Comparison of ENCODE assay signal across 34 cellular contexts in genomic region chr2:172635548-172635947, GRCh38.
"Had no signal": no experiment of that assay in that cellular context is flagged by ENCODE, and none has a peak within 500 bp of the region (broad histone marks: within the 10 kb centered on the region; RNA-seq: fewer than 3 reads in every experiment).

No MANE protein-coding gene starts in this region.

- DNase-seq: activated B cell treated with CpG ODN at 0.5 μM for 24 hours; activated CD4-positive, alpha-beta memory T cell treated with anti-CD3 and anti-CD28 coated beads for 36 hours; activated CD4-positive, alpha-beta T cell treated with anti-CD3 and anti-CD28 coated beads for 4 hours; activated CD4-positive, alpha-beta T cell treated with anti-CD3 and anti-CD28 coated beads, Interleukin-2, amount 10 ng/mL, durations not matched to agents 24 days and 14 days; activated CD4-positive, alpha-beta T cell treated with anti-CD3 and anti-CD28 coated beads, Interleukin-2, amount 50 U/mL, for 1 hour; activated CD4-positive, alpha-beta T cell treated with anti-CD3 and anti-CD28 coated beads, Interleukin-2, amount 50 U/mL, for 4 hours; activated CD4-positive, CD25-positive, alpha-beta regulatory T cell treated with anti-CD3 and anti-CD28 coated beads, Interleukin-2, amount 50 U/mL, for 72 hours; activated CD8-positive, alpha-beta memory T cell treated with anti-CD3 and anti-CD28 coated beads, Interleukin-2, amount 50 U/mL, for 4 hours; activated CD8-positive, alpha-beta T cell treated with anti-CD3 and anti-CD28 coated beads for 36 hours; activated gamma-delta T cell; activated naive CD4-positive, alpha-beta T cell treated with anti-CD3 and anti-CD28 coated beads, Interleukin-2, amount 10 ng/mL, durations not matched to agents 7 days and 5 days; activated naive CD4-positive, alpha-beta T cell treated with Interleukin-2 at 50 U/mL for 16 hours; activated naive CD8-positive, alpha-beta T cell treated with anti-CD3 and anti-CD28 coated beads, Interleukin-2, amount 10 ng/mL, durations not matched to agents 7 days and 5 days; activated naive CD8-positive, alpha-beta T cell treated with anti-CD3 and anti-CD28 coated beads, Interleukin-2, amount 50 U/mL, for 24 hours; activated T-cell treated with anti-CD3 and anti-CD28 coated beads for 4 hours; activated T-cell treated with anti-CD3 and anti-CD28 coated beads, Interleukin-2, amount 50 U/mL, for 1 hour; activated T-cell treated with anti-CD3 and anti-CD28 coated beads, Interleukin-2, amount 50 U/mL, for 4 hours; activated T-cell treated with anti-CD3 and anti-CD28 coated beads, Interleukin-2, amount 50 U/mL, for 72 hours; amygdala; anterior cingulate cortex; central memory CD4-positive, alpha-beta T cell; T-helper 1 cell; T-helper 2 cell; T-helper 9 cell; WERI-Rb-1 had no signal

- H3K27me3 ChIP-seq: ascending aorta had no signal

- H3K9me3 ChIP-seq: ascending aorta had no signal

- H3K36me3 Mint-ChIP-seq: activated CD4-positive, alpha-beta memory T cell treated with anti-CD3 and anti-CD28 coated beads for 36 hours had no signal

- H3K4me1 Mint-ChIP-seq: activated B cell treated with CpG ODN at 0.5 μM for 24 hours; activated naive CD4-positive, alpha-beta T cell treated with anti-CD3 and anti-CD28 coated beads, Interleukin-2, amount 10 ng/mL, durations not matched to agents 7 days and 5 days; brain had no signal

- H3K4me3 ChIP-seq: ascending aorta had no signal

- FAIRE-seq: TTC549 had no signal

- H3K36me3 ChIP-seq: ascending aorta, WERI-Rb-1 had no signal

- H3K27me3 Mint-ChIP-seq: activated B cell treated with CpG ODN at 0.5 μM for 24 hours; activated CD4-positive, alpha-beta T cell treated with anti-CD3 and anti-CD28 coated beads, Interleukin-2, amount 10 ng/mL, durations not matched to agents 24 days and 14 days; activated CD8-positive, alpha-beta T cell treated with anti-CD3 and anti-CD28 coated beads for 36 hours; activated naive CD4-positive, alpha-beta T cell treated with anti-CD3 and anti-CD28 coated beads, Interleukin-2, amount 10 ng/mL, durations not matched to agents 7 days and 5 days; activated naive CD4-positive, alpha-beta T cell treated with anti-CD3 and anti-CD28 coated beads, Interleukin-2, amount 50 U/mL, for 24 hours; activated naive CD8-positive, alpha-beta T cell treated with anti-CD3 and anti-CD28 coated beads, Interleukin-2, amount 50 U/mL, for 24 hours; brain had no signal

- H3K9me3 Mint-ChIP-seq: activated CD4-positive, alpha-beta memory T cell treated with anti-CD3 and anti-CD28 coated beads for 36 hours; activated CD8-positive, alpha-beta T cell treated with anti-CD3 and anti-CD28 coated beads for 36 hours; activated naive CD4-positive, alpha-beta T cell treated with anti-CD3 and anti-CD28 coated beads, Interleukin-2, amount 10 ng/mL, durations not matched to agents 7 days and 5 days; activated naive CD4-positive, alpha-beta T cell treated with anti-CD3 and anti-CD28 coated beads, Interleukin-2, amount 50 U/mL, for 24 hours; activated T-cell treated with anti-CD3 and anti-CD28 coated beads, Interleukin-2, amount 50 U/mL, for 4 hours; activated T-cell treated with anti-CD3 and anti-CD28 coated beads, Interleukin-2, amount 50 U/mL, for 72 hours; activated T-helper 1 cell treated with anti-CD3 and anti-CD28 coated beads, Interleukin-12 subunit alpha, Interleukin-12 subunit beta, Interleukin-2, Interleukin-4 antibody, amounts not matched to agents 30 ng/mL and 10 ng/mL and 1 ng/mL, durations not matched to agents 14 hours and 24 hours and 36 hours; activated T-helper 17 cell treated with anti-CD3 and anti-CD28 coated beads, Interleukin-2, amount 50 U/mL, for 72 hours; T-helper 1 cell treated with Interleukin-12 subunit alpha and Interleukin-12 subunit beta and Interleukin-4 antibody, amounts not matched to agents 30 μg/mL and 1 μg/mL, for 36 hours; T-helper 2 cell treated with Interferon-gamma antibody and Interleukin-4, amounts not matched to agents 5 μg/mL and 100 μg/mL, for 36 hours had no signal

- H3K27ac ChIP-seq: ascending aorta, WERI-Rb-1 had no signal

- H3K27ac Mint-ChIP-seq: activated B cell treated with CpG ODN at 0.5 μM for 24 hours; activated CD4-positive, alpha-beta memory T cell treated with anti-CD3 and anti-CD28 coated beads for 36 hours; activated CD4-positive, alpha-beta T cell treated with anti-CD3 and anti-CD28 coated beads, Interleukin-2, amount 10 ng/mL, durations not matched to agents 24 days and 14 days; activated CD8-positive, alpha-beta T cell treated with anti-CD3 and anti-CD28 coated beads for 36 hours; activated naive CD4-positive, alpha-beta T cell treated with anti-CD3 and anti-CD28 coated beads, Interleukin-2, amount 10 ng/mL, durations not matched to agents 7 days and 5 days; activated naive CD4-positive, alpha-beta T cell treated with anti-CD3 and anti-CD28 coated beads, Interleukin-2, amount 50 U/mL, for 24 hours; activated naive CD8-positive, alpha-beta T cell; activated naive CD8-positive, alpha-beta T cell treated with anti-CD3 and anti-CD28 coated beads, Interleukin-2, amount 10 ng/mL, durations not matched to agents 7 days and 5 days; activated naive CD8-positive, alpha-beta T cell treated with anti-CD3 and anti-CD28 coated beads, Interleukin-2, amount 50 U/mL, for 24 hours; activated T-cell treated with anti-CD3 and anti-CD28 coated beads, Interleukin-2, amount 50 U/mL, for 72 hours; activated T-helper 1 cell treated with anti-CD3 and anti-CD28 coated beads, Interleukin-12 subunit alpha, Interleukin-12 subunit beta, Interleukin-2, Interleukin-4 antibody, amounts not matched to agents 30 ng/mL and 10 ng/mL and 1 ng/mL, durations not matched to agents 14 hours and 24 hours and 36 hours; activated T-helper 17 cell treated with anti-CD3 and anti-CD28 coated beads, Interleukin-2, amount 50 U/mL, for 72 hours; brain; T-helper 1 cell treated with Interleukin-12 subunit alpha and Interleukin-12 subunit beta and Interleukin-4 antibody, amounts not matched to agents 30 μg/mL and 1 μg/mL, for 36 hours; T-helper 2 cell treated with Interferon-gamma antibody and Interleukin-4, amounts not matched to agents 5 μg/mL and 100 μg/mL, for 36 hours had no signal

- H3K4me1 ChIP-seq: ascending aorta had no signal

- H3K4me3 Mint-ChIP-seq: activated B cell treated with CpG ODN at 0.5 μM for 24 hours; activated CD4-positive, alpha-beta memory T cell treated with anti-CD3 and anti-CD28 coated beads for 36 hours; activated CD4-positive, alpha-beta T cell treated with anti-CD3 and anti-CD28 coated beads, Interleukin-2, amount 10 ng/mL, durations not matched to agents 24 days and 14 days; activated CD8-positive, alpha-beta T cell treated with anti-CD3 and anti-CD28 coated beads for 36 hours; activated naive CD4-positive, alpha-beta T cell treated with anti-CD3 and anti-CD28 coated beads, Interleukin-2, amount 10 ng/mL, durations not matched to agents 7 days and 5 days; activated naive CD4-positive, alpha-beta T cell treated with anti-CD3 and anti-CD28 coated beads, Interleukin-2, amount 50 U/mL, for 24 hours; activated naive CD8-positive, alpha-beta T cell; activated naive CD8-positive, alpha-beta T cell treated with anti-CD3 and anti-CD28 coated beads, Interleukin-2, amount 10 ng/mL, durations not matched to agents 7 days and 5 days; activated naive CD8-positive, alpha-beta T cell treated with anti-CD3 and anti-CD28 coated beads, Interleukin-2, amount 50 U/mL, for 24 hours; activated T-cell treated with anti-CD3 and anti-CD28 coated beads, Interleukin-2, amount 50 U/mL, for 4 hours; activated T-cell treated with anti-CD3 and anti-CD28 coated beads, Interleukin-2, amount 50 U/mL, for 72 hours; activated T-helper 1 cell treated with anti-CD3 and anti-CD28 coated beads, Interleukin-12 subunit alpha, Interleukin-12 subunit beta, Interleukin-2, Interleukin-4 antibody, amounts not matched to agents 30 ng/mL and 10 ng/mL and 1 ng/mL, durations not matched to agents 14 hours and 24 hours and 36 hours; activated T-helper 17 cell treated with anti-CD3 and anti-CD28 coated beads, Interleukin-2, amount 50 U/mL, for 72 hours; brain; T-helper 1 cell treated with Interleukin-12 subunit alpha and Interleukin-12 subunit beta and Interleukin-4 antibody, amounts not matched to agents 30 μg/mL and 1 μg/mL, for 36 hours; T-helper 2 cell treated with Interferon-gamma antibody and Interleukin-4, amounts not matched to agents 5 μg/mL and 100 μg/mL, for 36 hours had no signal
